ENCODE assay signal across 3 cellular contexts in the genomic region with DNA sequence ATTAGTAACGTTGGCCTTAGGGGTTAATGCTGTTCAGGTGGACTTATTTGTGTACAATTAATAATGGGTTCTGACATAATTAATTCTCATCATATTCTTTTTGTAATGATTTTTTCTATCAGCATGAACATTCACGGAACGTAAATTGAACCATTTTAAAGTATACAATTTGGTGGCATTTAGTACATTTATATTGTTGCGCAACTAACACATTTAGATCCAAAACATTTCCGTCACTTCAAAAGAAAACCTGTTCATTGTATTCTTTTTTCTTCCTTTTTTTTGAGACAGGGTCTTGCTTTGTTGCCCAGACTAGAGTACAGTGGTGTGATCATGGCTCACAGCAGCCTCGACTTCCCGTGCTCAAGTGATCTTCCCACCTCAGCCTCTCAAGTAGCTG.
TF ChIP-seq lines count a peak whose summit lies in the region.

No MANE protein-coding gene starts in this region.

TF ChIP-seq in A549, 52 proteins besides CTCF, POLR2A, EP300 and RAD21:
- TF ChIP-seq CBX8 (IDR thresholded peaks at IDR 0.05) (no peak), CEBPB (IDR thresholded peaks at IDR 0.05) (peak; percentile 17 to 44; a peak in 2 of 4 replicates)

TF ChIP-seq in IMR-90, 13 proteins besides CTCF, POLR2A, EP300 and RAD21:
- TF ChIP-seq BHLHE40 (IDR thresholded peaks at IDR 0.05; ENCODE audit: low read depth, low read length) (no peak), CEBPB (IDR thresholded peaks at IDR 0.05; ENCODE audit: low read depth, low read length) (peak; percentile 87)

TF ChIP-seq in K562, 482 proteins besides CTCF, POLR2A, EP300 and RAD21:
- TF ChIP-seq CEBPB (tag; IDR thresholded peaks at IDR 0.05) (peak; percentile 54), CEBPG (CRISPR knock-in tag; IDR thresholded peaks at IDR 0.05) (no peak), CEBPG (tag; conservative IDR thresholded peaks at IDR 0.05 in 1 of 2, IDR thresholded peaks at IDR 0.05 in 1 of 2) (peak in 1 of 2 experiments; percentile 83; a peak in 2 of 4 replicates)
- TF ChIP-seq, protein P1, sequence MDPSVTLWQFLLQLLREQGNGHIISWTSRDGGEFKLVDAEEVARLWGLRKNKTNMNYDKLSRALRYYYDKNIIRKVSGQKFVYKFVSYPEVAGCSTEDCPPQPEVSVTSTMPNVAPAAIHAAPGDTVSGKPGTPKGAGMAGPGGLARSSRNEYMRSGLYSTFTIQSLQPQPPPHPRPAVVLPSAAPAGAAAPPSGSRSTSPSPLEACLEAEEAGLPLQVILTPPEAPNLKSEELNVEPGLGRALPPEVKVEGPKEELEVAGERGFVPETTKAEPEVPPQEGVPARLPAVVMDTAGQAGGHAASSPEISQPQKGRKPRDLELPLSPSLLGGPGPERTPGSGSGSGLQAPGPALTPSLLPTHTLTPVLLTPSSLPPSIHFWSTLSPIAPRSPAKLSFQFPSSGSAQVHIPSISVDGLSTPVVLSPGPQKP (CRISPR knock-in tag; IDR thresholded peaks at IDR 0.05), result no peak
TF ChIP-seq in K562: peak in this region for 2.
